14 cellular contexts compared by ENCODE assay signal in the genomic region with DNA sequence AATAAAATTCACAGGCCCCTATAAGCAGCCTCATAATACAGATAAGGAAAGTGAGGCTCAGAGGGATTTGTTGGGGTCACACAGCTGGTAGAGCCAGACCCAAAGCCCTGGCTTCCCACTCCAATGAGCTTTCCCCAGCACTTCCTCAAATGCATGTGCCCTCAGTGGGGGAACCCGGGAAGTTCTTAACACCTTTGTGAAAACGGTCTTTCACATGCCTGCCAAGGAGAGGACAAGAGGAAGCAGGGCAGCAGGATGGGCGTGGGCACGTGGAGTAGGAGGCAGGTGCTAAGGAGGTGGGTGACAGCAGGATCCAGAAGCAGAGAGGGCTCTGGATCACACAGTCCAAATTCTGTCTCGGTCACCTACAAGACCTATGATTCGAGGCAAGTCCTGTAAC. TPM values are rescaled to one million over a fixed set of nuclear protein-coding genes. Genes with fewer than 3 reads are reported as not detected.
A peak's percentile ranks its signal among the peaks of the same experiment; 100 is the strongest.
DNase-seq lines count a peak whose midpoint lies in the region; ATAC-seq and TF ChIP-seq lines count a peak whose summit lies in the region.
"Had no signal": no experiment of that assay in that cellular context is flagged by ENCODE, and none has a peak within 500 bp of the region (broad histone marks: within the 10 kb centered on the region; RNA-seq: fewer than 3 reads in every experiment).

No MANE protein-coding gene starts in this region.

- CTCF ChIA-PET in activated CD4-positive, alpha-beta T cell treated with anti-CD3 and anti-CD28 coated beads, Interleukin-2, amount 10 ng/mL, durations not matched to agents 7 days and 5 days (lab: Charles Lee): interaction anchor here (1.2 to 3.4 kb wide), 4 partner anchors 8 to 172 kb away, joined by 4 to 12 read pairs (median 4); no protein-coding TSS in a partner anchor
- CTCF ChIA-PET in CD4-positive, alpha-beta memory T cell (lab: Charles Lee; ENCODE audit: partially characterized antibody): interaction anchor here (1.1 to 3.9 kb wide), 7 partner anchors 41 to 255 kb away, joined by 3 to 21 read pairs (median 4); a partner anchor contains a TSS

- no peak for ATAC-seq in natural killer cell treated with Interleukin-12 subunit alpha and Interleukin-12 subunit beta and Interleukin-15 and Interleukin-18, amount 100 ng/mL, for 72 hours
- no peak for ATAC-seq in HG02588 (IDR thresholded peaks at IDR 0.05; ENCODE audit: unreplicated experiment)

- H3K36me3 ChIP-seq in CD4-positive, alpha-beta memory T cell (ENCODE audit: insufficient read depth, low read length): no peaks in the 10 kb centered on the region
- H3K36me3 ChIP-seq in brain microvascular endothelial cell (replicated peaks): no peaks in the 10 kb centered on the region

- H3K27me3 ChIP-seq in CD4-positive, alpha-beta memory T cell (ENCODE audit: insufficient read depth, low read length): no peaks in the 10 kb centered on the region
- no peaks in the 10 kb centered on the region for H3K27me3 ChIP-seq in brain microvascular endothelial cell (replicated peaks)

- peak overlapping the region; percentile 5 to 35 for H3K4me3 ChIP-seq in CD4-positive, alpha-beta memory T cell (ENCODE audit: low read length in 2 of 2)
- no peak overlapping the region for H3K4me3 ChIP-seq in brain microvascular endothelial cell (ENCODE audit: low read depth, low read length)

- H3K4me1 ChIP-seq in CD4-positive, alpha-beta memory T cell (ENCODE audit: insufficient read depth, low read length): peaks cover 60% of the 10 kb centered on the region

- peak overlapping the region; percentile 33 for H3K27ac ChIP-seq in CD4-positive, alpha-beta memory T cell (ENCODE audit: low read depth, low read length)
- no peak overlapping the region for H3K27ac ChIP-seq in brain microvascular endothelial cell

- intact Hi-C loops in CD4-positive, alpha-beta memory T cell (cut with micrococcal nuclease): no loop called here
- intact Hi-C loops in activated T-helper 1 cell treated with anti-CD3 and anti-CD28 coated beads, Interleukin-12 subunit alpha, Interleukin-12 subunit beta, Interleukin-2, Interleukin-4 antibody, amounts not matched to agents 30 ng/mL and 10 ng/mL and 1 ng/mL, durations not matched to agents 14 hours and 24 hours and 36 hours (cut with micrococcal nuclease): loop anchor here (2.0 kb wide), 1 partner anchor 22 kb away; no protein-coding TSS in a partner anchor

- no peak for TF ChIP-seq CTCF in brain microvascular endothelial cell (IDR thresholded peaks at IDR 0.05; ENCODE audit: low read depth, low read length, missing control alignments)

- no peaks in the 10 kb centered on the region for H3K27me3 Mint-ChIP-seq in activated CD4-positive, alpha-beta T cell treated with anti-CD3 and anti-CD28 coated beads, Interleukin-2, amount 10 ng/mL, durations not matched to agents 7 days and 5 days
- no peaks in the 10 kb centered on the region for H3K27me3 Mint-ChIP-seq in CD4-positive, alpha-beta memory T cell
- H3K27me3 Mint-ChIP-seq in activated T-helper 1 cell treated with anti-CD3 and anti-CD28 coated beads, Interleukin-12 subunit alpha, Interleukin-12 subunit beta, Interleukin-2, Interleukin-4 antibody, amounts not matched to agents 30 ng/mL and 10 ng/mL and 1 ng/mL, durations not matched to agents 14 hours and 24 hours and 36 hours (ENCODE audit: insufficient read depth): peaks cover 2% of the 10 kb centered on the region
- H3K27me3 Mint-ChIP-seq in natural killer cell treated with Interleukin-12 subunit alpha and Interleukin-12 subunit beta and Interleukin-15 and Interleukin-18, amount 100 ng/mL, for 72 hours: peaks cover 14 to 35% of the 10 kb centered on the region in 2 donors

- peaks cover 1% of the 10 kb centered on the region for H3K36me3 Mint-ChIP-seq in activated CD4-positive, alpha-beta T cell treated with anti-CD3 and anti-CD28 coated beads, Interleukin-2, amount 10 ng/mL, durations not matched to agents 7 days and 5 days (ENCODE audit: low read depth)
- no peaks in the 10 kb centered on the region for H3K36me3 Mint-ChIP-seq in CD4-positive, alpha-beta memory T cell
- no peaks in the 10 kb centered on the region for H3K36me3 Mint-ChIP-seq in activated T-helper 1 cell treated with anti-CD3 and anti-CD28 coated beads, Interleukin-12 subunit alpha, Interleukin-12 subunit beta, Interleukin-2, Interleukin-4 antibody, amounts not matched to agents 30 ng/mL and 10 ng/mL and 1 ng/mL, durations not matched to agents 14 hours and 24 hours and 36 hours (ENCODE audit: low read depth)
- H3K36me3 Mint-ChIP-seq in natural killer cell treated with Interleukin-12 subunit alpha and Interleukin-12 subunit beta and Interleukin-15 and Interleukin-18, amount 100 ng/mL, for 72 hours: no peaks in the 10 kb centered on the region

- DNase-seq in activated CD4-positive, alpha-beta T cell treated with anti-CD3 and anti-CD28 coated beads, Interleukin-2, amount 10 ng/mL, durations not matched to agents 7 days and 5 days: no peak
- no peak for DNase-seq in activated CD4-positive, alpha-beta T cell treated with anti-CD3 and anti-CD28 coated beads for 48 hours
- DNase-seq in CD4-positive, alpha-beta memory T cell: no peak
- DNase-seq in activated T-helper 1 cell treated with anti-CD3 and anti-CD28 coated beads, Interleukin-12 subunit alpha, Interleukin-12 subunit beta, Interleukin-2, Interleukin-4 antibody, amounts not matched to agents 30 ng/mL and 10 ng/mL and 1 ng/mL, durations not matched to agents 14 hours and 24 hours and 36 hours (ENCODE audit: low spot score): no peak
- no peak for DNase-seq in natural killer cell treated with Interleukin-12 subunit alpha and Interleukin-12 subunit beta and Interleukin-15 and Interleukin-18, amount 100 ng/mL, for 72 hours (ENCODE audit: low spot score)
- no peak for DNase-seq in brain microvascular endothelial cell
- no peak for DNase-seq in anterior cingulate cortex (lab: John Stamatoyannopoulos, UW)
- DNase-seq: effector CD4-positive, alpha-beta T cell; foreskin fibroblast; HFFc6; NCI-H2029 treated with DMSO at 0.1 percent for 48 hours had no signal

- in situ Hi-C loops in brain microvascular endothelial cell (cut with HindIII; ENCODE audit: low pct_ligation_motif_present, low sequenced_read_pairs): no loop called here

- no peaks in the 10 kb centered on the region for H3K9me3 ChIP-seq in CD4-positive, alpha-beta memory T cell (ENCODE audit: control insufficient read depth in 1 of 2, low read length in 2 of 2)

- peaks cover 53% of the 10 kb centered on the region for H3K4me1 Mint-ChIP-seq in activated CD4-positive, alpha-beta T cell treated with anti-CD3 and anti-CD28 coated beads, Interleukin-2, amount 10 ng/mL, durations not matched to agents 7 days and 5 days
- peaks cover 40 to 56% (median 49%) of the 10 kb centered on the region in 4 donors for H3K4me1 Mint-ChIP-seq in CD4-positive, alpha-beta memory T cell
- H3K4me1 Mint-ChIP-seq in activated T-helper 1 cell treated with anti-CD3 and anti-CD28 coated beads, Interleukin-12 subunit alpha, Interleukin-12 subunit beta, Interleukin-2, Interleukin-4 antibody, amounts not matched to agents 30 ng/mL and 10 ng/mL and 1 ng/mL, durations not matched to agents 14 hours and 24 hours and 36 hours (ENCODE audit: low read depth): peaks cover 45% of the 10 kb centered on the region
- H3K4me1 Mint-ChIP-seq in natural killer cell treated with Interleukin-12 subunit alpha and Interleukin-12 subunit beta and Interleukin-15 and Interleukin-18, amount 100 ng/mL, for 72 hours (ENCODE audit: low read depth in 2 of 2): peaks cover 26 to 29% of the 10 kb centered on the region in 2 donors

- no peaks in the 10 kb centered on the region for H3K9me3 Mint-ChIP-seq in activated CD4-positive, alpha-beta T cell treated with anti-CD3 and anti-CD28 coated beads, Interleukin-2, amount 10 ng/mL, durations not matched to agents 7 days and 5 days
- H3K9me3 Mint-ChIP-seq in CD4-positive, alpha-beta memory T cell: no peaks in the 10 kb centered on the region
- H3K9me3 Mint-ChIP-seq in activated T-helper 1 cell treated with anti-CD3 and anti-CD28 coated beads, Interleukin-12 subunit alpha, Interleukin-12 subunit beta, Interleukin-2, Interleukin-4 antibody, amounts not matched to agents 30 ng/mL and 10 ng/mL and 1 ng/mL, durations not matched to agents 14 hours and 24 hours and 36 hours: no peaks in the 10 kb centered on the region
- H3K9me3 Mint-ChIP-seq in natural killer cell treated with Interleukin-12 subunit alpha and Interleukin-12 subunit beta and Interleukin-15 and Interleukin-18, amount 100 ng/mL, for 72 hours: no peaks in the 10 kb centered on the region

- peak overlapping the region; percentile 63 for H3K4me3 Mint-ChIP-seq in activated CD4-positive, alpha-beta T cell treated with anti-CD3 and anti-CD28 coated beads, Interleukin-2, amount 10 ng/mL, durations not matched to agents 7 days and 5 days
- H3K4me3 Mint-ChIP-seq in CD4-positive, alpha-beta memory T cell: peak overlapping the region; percentile 83 to 93 (median 88)
- H3K4me3 Mint-ChIP-seq in activated T-helper 1 cell treated with anti-CD3 and anti-CD28 coated beads, Interleukin-12 subunit alpha, Interleukin-12 subunit beta, Interleukin-2, Interleukin-4 antibody, amounts not matched to agents 30 ng/mL and 10 ng/mL and 1 ng/mL, durations not matched to agents 14 hours and 24 hours and 36 hours: no peak overlapping the region
- H3K4me3 Mint-ChIP-seq in natural killer cell treated with Interleukin-12 subunit alpha and Interleukin-12 subunit beta and Interleukin-15 and Interleukin-18, amount 100 ng/mL, for 72 hours: peak overlapping the region; percentile 11
- H3K4me3 Mint-ChIP-seq: HFFc6 had no signal

- POLR2A ChIA-PET in activated CD4-positive, alpha-beta T cell treated with anti-CD3 and anti-CD28 coated beads, Interleukin-2, amount 10 ng/mL, durations not matched to agents 7 days and 5 days (lab: Charles Lee): no interaction called here
- POLR2A ChIA-PET in CD4-positive, alpha-beta memory T cell (lab: Charles Lee; ENCODE audit: partially characterized antibody): interaction anchor here (0.6 to 3.3 kb wide), 9 partner anchors 8 to 80 kb away, joined by 3 to 26 read pairs (median 3); a partner anchor contains a TSS

- H3K27ac Mint-ChIP-seq in activated CD4-positive, alpha-beta T cell treated with anti-CD3 and anti-CD28 coated beads, Interleukin-2, amount 10 ng/mL, durations not matched to agents 7 days and 5 days: peak overlapping the region; percentile 76
- H3K27ac Mint-ChIP-seq in CD4-positive, alpha-beta memory T cell: peak overlapping the region; percentile 64 to 94 (median 88)
- peak overlapping the region; percentile 7 for H3K27ac Mint-ChIP-seq in activated T-helper 1 cell treated with anti-CD3 and anti-CD28 coated beads, Interleukin-12 subunit alpha, Interleukin-12 subunit beta, Interleukin-2, Interleukin-4 antibody, amounts not matched to agents 30 ng/mL and 10 ng/mL and 1 ng/mL, durations not matched to agents 14 hours and 24 hours and 36 hours
- H3K27ac Mint-ChIP-seq in natural killer cell treated with Interleukin-12 subunit alpha and Interleukin-12 subunit beta and Interleukin-15 and Interleukin-18, amount 100 ng/mL, for 72 hours: peak overlapping the region; percentile 12 to 23
- H3K27ac Mint-ChIP-seq: HFFc6 had no signal

RNA-seq across cellular contexts. Expression of a gene that starts 0.6 kb away (rescaled TPM):
- total RNA-seq in activated CD4-positive, alpha-beta T cell treated with anti-CD3 and anti-CD28 coated beads, Interleukin-2, amount 10 ng/mL, durations not matched to agents 7 days and 5 days: 10 to 100 TPM; 13.5 to 15.1 TPM
- 1 to 10 TPM; 5.8 to 6.0 TPM for total RNA-seq in CD4-positive, alpha-beta memory T cell
- 10 to 100 TPM; 31.5 to 53.8 TPM for polyA plus RNA-seq in CD4-positive, alpha-beta memory T cell
- total RNA-seq in activated T-helper 1 cell treated with anti-CD3 and anti-CD28 coated beads, Interleukin-12 subunit alpha, Interleukin-12 subunit beta, Interleukin-2, Interleukin-4 antibody, amounts not matched to agents 30 ng/mL and 10 ng/mL and 1 ng/mL, durations not matched to agents 14 hours and 24 hours and 36 hours: not detected in 2 replicates
- total RNA-seq in natural killer cell treated with Interleukin-12 subunit alpha and Interleukin-12 subunit beta and Interleukin-15 and Interleukin-18, amount 100 ng/mL, for 72 hours: not detected
- total RNA-seq: HFFc6, LHCN-M2, lung microvascular endothelial cell had no signal

RNA-seq across cellular contexts. Expression of a gene that starts 30.9 kb away (rescaled TPM):
- total RNA-seq in activated CD4-positive, alpha-beta T cell treated with anti-CD3 and anti-CD28 coated beads, Interleukin-2, amount 10 ng/mL, durations not matched to agents 7 days and 5 days: 100 to 1,000 TPM in 1 of 2 experiments, 10 to 100 TPM in 1; 94.7 to 107 TPM
- total RNA-seq in CD4-positive, alpha-beta memory T cell: 100 to 1,000 TPM; 142 to 151 TPM
- 100 to 1,000 TPM in 1 of 2 donors, 10 to 100 TPM in 1; 94.1 to 125 TPM for polyA plus RNA-seq in CD4-positive, alpha-beta memory T cell
- total RNA-seq in activated T-helper 1 cell treated with anti-CD3 and anti-CD28 coated beads, Interleukin-12 subunit alpha, Interleukin-12 subunit beta, Interleukin-2, Interleukin-4 antibody, amounts not matched to agents 30 ng/mL and 10 ng/mL and 1 ng/mL, durations not matched to agents 14 hours and 24 hours and 36 hours: 120 and 127 TPM in 2 replicates
- 100 to 1,000 TPM; 118 to 183 TPM for total RNA-seq in natural killer cell treated with Interleukin-12 subunit alpha and Interleukin-12 subunit beta and Interleukin-15 and Interleukin-18, amount 100 ng/mL, for 72 hours

RNA-seq across cellular contexts. Expression of a gene that starts 50.3 kb away (rescaled TPM):
- total RNA-seq in activated CD4-positive, alpha-beta T cell treated with anti-CD3 and anti-CD28 coated beads, Interleukin-2, amount 10 ng/mL, durations not matched to agents 7 days and 5 days: 1 to 10 TPM; 1.5 to 2.1 TPM
- total RNA-seq in CD4-positive, alpha-beta memory T cell: 1 to 10 TPM; 1.4 to 1.5 TPM
- polyA plus RNA-seq in CD4-positive, alpha-beta memory T cell: under 1 TPM in 1 of 2 donors, not detected in 1; 0.11 TPM
- total RNA-seq in activated T-helper 1 cell treated with anti-CD3 and anti-CD28 coated beads, Interleukin-12 subunit alpha, Interleukin-12 subunit beta, Interleukin-2, Interleukin-4 antibody, amounts not matched to agents 30 ng/mL and 10 ng/mL and 1 ng/mL, durations not matched to agents 14 hours and 24 hours and 36 hours: 0.65 and 1.5 TPM in 2 replicates
- 1 to 10 TPM; 9.1 to 9.3 TPM for total RNA-seq in natural killer cell treated with Interleukin-12 subunit alpha and Interleukin-12 subunit beta and Interleukin-15 and Interleukin-18, amount 100 ng/mL, for 72 hours
- total RNA-seq: HFFc6, LHCN-M2, lung microvascular endothelial cell had no signal

Comparison
In these comparisons a context has a peak if more than half of its experiments do, and no peak if none do; other contexts are left out.
1. H3K27ac Mint-ChIP-seq: peak in every context shown above with its lines; median percentile 88 in CD4-positive, alpha-beta memory T cell; 76 in activated CD4-positive, alpha-beta T cell treated with anti-CD3 and anti-CD28 coated beads, Interleukin-2, amount 10 ng/mL, durations not matched to agents 7 days and 5 days; 18 in natural killer cell treated with Interleukin-12 subunit alpha and Interleukin-12 subunit beta and Interleukin-15 and Interleukin-18, amount 100 ng/mL, for 72 hours; 7 in activated T-helper 1 cell treated with anti-CD3 and anti-CD28 coated beads, Interleukin-12 subunit alpha, Interleukin-12 subunit beta, Interleukin-2, Interleukin-4 antibody, amounts not matched to agents 30 ng/mL and 10 ng/mL and 1 ng/mL, durations not matched to agents 14 hours and 24 hours and 36 hours.